ENCODE assay signal across 22 cellular contexts in genomic region chr11:34656062-34656720, GRCh38. TPM values are rescaled to one million over a fixed set of nuclear protein-coding genes. Genes with fewer than 3 reads are reported as not detected.
DNase-seq lines count a peak whose midpoint lies in the region; ATAC-seq, FAIRE-seq and TF ChIP-seq lines count a peak whose summit lies in the region.
"Had no signal": no experiment of that assay in that cellular context is flagged by ENCODE, and none has a peak within 500 bp of the region (broad histone marks: within the 10 kb centered on the region; RNA-seq: fewer than 3 reads in every experiment).

No MANE protein-coding gene starts in this region.

- H3K9ac ChIP-seq in IMR-90 (ENCODE audit: low read depth, low read length) (no peak overlapping the region), K562 (ENCODE audit: insufficient read depth in 1 of 2, low read depth in 2 of 2, low read length in 2 of 2) (no peak overlapping the region)

- POLR2A ChIA-PET in IMR-90 (lab: Charles Lee; ENCODE audit: unreplicated experiment) (interaction anchor here (1.2 kb wide), 1 partner anchor 12 kb away, joined by 3 read pairs; no protein-coding TSS in a partner anchor), K562 (lab: Yijun Ruan, JAX) (interaction anchor here (1.0 kb wide), 1 partner anchor 53 kb away, joined by 4 read pairs; no protein-coding TSS in a partner anchor)

- no peak for TF ChIP-seq CTCF in IMR-90 (conservative IDR thresholded peaks at IDR 0.05; ENCODE audit: low read depth, low read length)
- no peak for TF ChIP-seq CTCF in K562 (IDR thresholded peaks at IDR 0.05 in 2 of 3, conservative IDR thresholded peaks at IDR 0.05 in 1 of 3; ENCODE audit: insufficient read depth in 2 of 3, low read depth in 1 of 3, low read length in 3 of 3)
- no peak for TF ChIP-seq CTCF in tibial artery (IDR thresholded peaks at IDR 0.05)

- H4K20me1 ChIP-seq in IMR-90 (ENCODE audit: insufficient read depth, low read length): no peaks in the 10 kb centered on the region
- H4K20me1 ChIP-seq in K562 (replicated peaks; ENCODE audit: control insufficient read depth, insufficient read depth, low read length): no peaks in the 10 kb centered on the region

- H2AK9ac ChIP-seq in IMR-90 (replicated peaks; ENCODE audit: low read depth, low read length, poor library complexity): no peak overlapping the region

- H2BK120ac ChIP-seq in IMR-90 (ENCODE audit: low read depth, low read length): peak overlapping the region; percentile 83

- H3K4me1 ChIP-seq in IMR-90 (ENCODE audit: control insufficient read depth, insufficient read depth, low read length) (peaks cover 9% of the 10 kb centered on the region), K562 (replicated peaks in 1 of 2; ENCODE audit: control insufficient read depth in 2 of 2, insufficient read depth in 2 of 2, low read length in 2 of 2) (peaks cover 0 to 29% of the 10 kb centered on the region in 2 experiments; a peak in 3 of 5 replicates), tibial artery (no peaks in the 10 kb centered on the region)

- no peaks in the 10 kb centered on the region for H3K79me1 ChIP-seq in IMR-90 (ENCODE audit: low read depth in 1 of 2, low read length in 2 of 2)

- no peak for ATAC-seq in IMR-90 (ENCODE audit: low read depth)
- no peak for ATAC-seq in K562
- ATAC-seq in GM19397 (IDR thresholded peaks at IDR 0.05; ENCODE audit: unreplicated experiment): no peak

- WGBS in IMR-90 (ENCODE audit: extremely low coverage in 2 of 2, insufficient read length in 1 of 2), 2 experiments: 100% methylated on average over 1 of the region's 5 CpGs; no CpG with 5 or more reads in 1 of the 2 experiments
- WGBS in K562 (ENCODE audit: insufficient coverage, low coverage, missing lambda C conversion rate): 53% methylated on average over 5 of the region's 5 CpGs

- peaks cover 17% of the 10 kb centered on the region for H3K9me1 ChIP-seq in IMR-90 (ENCODE audit: insufficient read depth, low read length)
- H3K9me1 ChIP-seq in K562 (ENCODE audit: control insufficient read depth, insufficient read depth, low read length): no peaks in the 10 kb centered on the region

- peak overlapping the region; percentile 70; the same call in 1 of the 2 replicates for H3K18ac ChIP-seq in IMR-90 (ENCODE audit: low read depth, low read length)

- no peak for FAIRE-seq in K562 (lab: Jason Lieb, UNC)
- FAIRE-seq: endometrium, GM12891, keratinocyte had no signal

- H2BK5ac ChIP-seq in IMR-90 (ENCODE audit: low read depth, low read length, poor library complexity, severe bottlenecking): peak overlapping the region; percentile 85

- peak overlapping the region; percentile 74; the same call in 1 of the 2 replicates for H2AK5ac ChIP-seq in IMR-90 (ENCODE audit: low read depth, low read length)

- peak overlapping the region; percentile 63 for H4K91ac ChIP-seq in IMR-90 (ENCODE audit: insufficient read depth, low read depth, low read length)

- H3K79me2 ChIP-seq in K562 (ENCODE audit: control insufficient read depth, insufficient read depth, low read length): no peaks in the 10 kb centered on the region

- CTCF ChIA-PET in IMR-90 (lab: Yijun Ruan, JAX) (interaction anchor here (0.6 to 1.8 kb wide), 2 partner anchors 15 to 70 kb away, joined by 3 to 14 read pairs; no protein-coding TSS in a partner anchor), K562 (lab: Yijun Ruan, JAX; ENCODE audit: low intra/inter-chr PET ratio) (no interaction called here)

- H3K4ac ChIP-seq in IMR-90 (ENCODE audit: low read depth, low read length): peak overlapping the region; percentile 85

- H3K4me3 ChIP-seq in IMR-90 (ENCODE audit: insufficient read depth, low read depth, low read length) (no peak overlapping the region), K562 (no peak overlapping the region), tibial artery (no peak overlapping the region)
- H3K4me3 ChIP-seq: ovary, smooth muscle cell had no signal

- peak overlapping the region; percentile 38 to 77 for H4K8ac ChIP-seq in IMR-90 (ENCODE audit: low read depth in 2 of 2, low read length in 2 of 2)

- dilution Hi-C loops in IMR-90 (cut with HindIII; ENCODE audit: low sequenced_read_pairs, unreplicated experiment): no loop called here

- no peak overlapping the region for H2AFZ ChIP-seq in IMR-90 (replicated peaks; ENCODE audit: low read length, poor library complexity)
- no peak overlapping the region for H2AFZ ChIP-seq in K562 (ENCODE audit: low read depth, low read length)

- peak overlapping the region; percentile 50; the same call in 1 of the 2 replicates for H4K5ac ChIP-seq in IMR-90 (ENCODE audit: low read depth, low read length)

- H3K27ac ChIP-seq in IMR-90 (ENCODE audit: insufficient read depth, low read length) (no peak overlapping the region), K562 (ENCODE audit: extremely low read depth, low read depth, low read length) (no peak overlapping the region), substantia nigra (ENCODE audit: low read depth, low read length, poor library complexity, severe bottlenecking) (peak overlapping the region; percentile 78), tibial artery (no peak overlapping the region)
- H3K27ac ChIP-seq: ovary had no signal

- H3K27me3 ChIP-seq in IMR-90 (ENCODE audit: control insufficient read depth, insufficient read depth, low read length): no peaks in the 10 kb centered on the region
- no peaks in the 10 kb centered on the region for H3K27me3 ChIP-seq in K562 (ENCODE audit: control insufficient read depth in 2 of 2, insufficient read depth in 2 of 2, low read length in 2 of 2)
- no peaks in the 10 kb centered on the region for H3K27me3 ChIP-seq in tibial artery
- H3K27me3 ChIP-seq: ovary had no signal

- H2BK15ac ChIP-seq in IMR-90 (ENCODE audit: low read depth, low read length): peak overlapping the region; percentile 86; the same call in 2 of the 3 replicates

- H3K14ac ChIP-seq in IMR-90 (replicated peaks; ENCODE audit: low read depth, low read length): peak overlapping the region; percentile 57

- H3K23ac ChIP-seq in IMR-90 (ENCODE audit: low read depth, low read length): no peak overlapping the region

- DNase-seq in IMR-90 (peak; percentile 28), K562 (ENCODE audit: extremely low read depth in 1 of 4, low spot score in 3 of 4) (no peak), hippocampal formation (lab: John Stamatoyannopoulos, UW) (peak; percentile 56 to 81), substantia nigra (lab: John Stamatoyannopoulos, UW) (peak in 32 of 49 donors; percentile 9 to 73 (median 42)), tibial artery (no peak), NOMO-1 treated with DMSO at 0.1 percent for 48 hours (lab: John Stamatoyannopoulos, UW; ENCODE audit: unreplicated experiment) (no peak)
- no peak for DNase-seq in activated CD4-positive, alpha-beta T cell treated with anti-CD3 and anti-CD28 coated beads, Interleukin-2, amount 50 U/mL, for 4 hours
- DNase-seq: activated CD4-positive, alpha-beta T cell treated with anti-CD3 and anti-CD28 coated beads for 4 hours; activated T-cell treated with anti-CD3 and anti-CD28 coated beads, Interleukin-2, amount 50 U/mL, for 1 hour; CD4-positive, CD25-positive, alpha-beta regulatory T cell; cerebellar nuclear complex; MV-4-11; NCI-H774; ovary; RPMI8226; stimulated activated naive CD4-positive, alpha-beta T cell treated with Interleukin-2 at 50 U/mL for 16 hours had no signal

- no peak for TF ChIP-seq RAD21 in IMR-90 (IDR thresholded peaks at IDR 0.05; ENCODE audit: low read length)
- no peak for TF ChIP-seq RAD21 in K562 (CRISPR knock-in tag; conservative IDR thresholded peaks at IDR 0.05 in 1 of 2, IDR thresholded peaks at IDR 0.05 in 1 of 2)

- BruUV-seq in IMR-90 (replicated peaks; lab: Mats Ljungman, UMichigan) (no TSS peak), K562 (replicated peaks; lab: Mats Ljungman, UMichigan) (no TSS peak)

- no peak for TF ChIP-seq POLR2A in IMR-90 (IDR thresholded peaks at IDR 0.05; ENCODE audit: low read depth, low read length)
- no peak for TF ChIP-seq POLR2A in K562 (conservative IDR thresholded peaks at IDR 0.05)

- H3K56ac ChIP-seq in IMR-90 (ENCODE audit: extremely low read depth, insufficient read depth, low read length): 0 out of 2 replicates have a peak overlapping the region, but pooled peaks have one; percentile 44

- in situ Hi-C loops in IMR-90 (cut with MboI; ENCODE audit: low sequenced_read_pairs) (no loop called here), K562 (cut with MboI) (no loop called here)

- H3K9me3 ChIP-seq in IMR-90 (ENCODE audit: control insufficient read depth, insufficient read depth, low read length) (no peaks in the 10 kb centered on the region), K562 (replicated peaks; ENCODE audit: control insufficient read depth, insufficient read depth, low read depth, low read length) (no peaks in the 10 kb centered on the region), tibial artery (no peaks in the 10 kb centered on the region)
- H3K9me3 ChIP-seq: ovary had no signal

- H3K36me3 ChIP-seq in IMR-90 (ENCODE audit: control insufficient read depth, insufficient read depth, low read length): no peaks in the 10 kb centered on the region
- H3K36me3 ChIP-seq in K562 (ENCODE audit: control insufficient read depth, insufficient read depth, low read length): no peaks in the 10 kb centered on the region
- H3K36me3 ChIP-seq in tibial artery: no peaks in the 10 kb centered on the region
- H3K36me3 ChIP-seq: ovary had no signal

- no peak overlapping the region for H3K4me2 ChIP-seq in IMR-90 (ENCODE audit: low read depth, low read length)
- no peak overlapping the region for H3K4me2 ChIP-seq in K562 (ENCODE audit: insufficient read depth, low read length)
- H3K4me2 ChIP-seq: smooth muscle cell had no signal

- no peak for TF ChIP-seq EP300 in K562 (IDR thresholded peaks at IDR 0.05; ENCODE audit: low read length)

- H2BK20ac ChIP-seq in IMR-90 (ENCODE audit: low read depth, low read length): peak overlapping the region; percentile 93

- intact Hi-C loops in IMR-90 (cut with micrococcal nuclease): no loop called here
- intact Hi-C loops in K562 (cut with micrococcal nuclease): no loop called here
- intact Hi-C loops in tibial artery (cut with DNase I; ENCODE audit: low total_unique reads): no loop called here

RNA-seq across cellular contexts. Expression of gene EHF, which starts 35.3 kb away (rescaled TPM):
- total RNA-seq in IMR-90 (2012; rRNA removed) (under 0.01 TPM in 1 of 2 replicates, not detected in the other), K562 (2014; rRNA removed) (0.20 and 0.54 TPM in 2 replicates), K562 (2014; rRNA removed; fragmentation: Illumina TruSeq; extraction: Trizol) (0.41 and 0.47 TPM in 2 replicates), K562 (2015; rRNA removed; fragmentation: Illumina TruSeq; extraction: Trizol) (0.34 and 0.40 TPM in 2 replicates), K562 (2021) (0.38 and 0.76 TPM in 2 replicates)
- polyA plus RNA-seq in IMR-90 (2012; rRNA removed) (not detected in 2 replicates), K562 (2011; rRNA removed) (0.03 and 0.04 TPM in 2 replicates), K562 (2014; fragmentation: Illumina TruSeq; extraction: Trizol) (0.24 TPM in 1 of 2 replicates, not detected in the other), K562 (2014; fragmentation: Nextera tagmentation; extraction: Ambion mirVana) (under 1 TPM; 0.24 to 0.37 TPM), K562 (2014; rRNA removed) (0.04 TPM in 1 of 2 replicates, not detected in the other)
- not detected in 2 replicates for polyA plus RNA-seq in IMR-90 (2012; cell fraction: cytosol; rRNA removed)
- not detected in 2 replicates for polyA plus RNA-seq in IMR-90 (2012; cell fraction: nucleus; rRNA removed; ENCODE audit: low replicate concordance)
- not detected in 2 replicates for total RNA-seq in K562 (2011; cell fraction: chromatin; rRNA removed; ENCODE audit: low replicate concordance)
- total RNA-seq in K562 (2011; cell fraction: nucleolus; rRNA removed): not detected in 2 replicates
- not detected in 2 replicates for total RNA-seq in K562 (2011; cell fraction: nucleoplasm; rRNA removed)
- 0.13 TPM in 1 of 2 replicates, not detected in the other for polyA plus RNA-seq in K562 (2011; cell fraction: cytosol; rRNA removed)
- not detected in 2 replicates for polyA plus RNA-seq in K562 (2011; cell fraction: nucleus; rRNA removed)
- polyA plus RNA-seq in K562 (2012): 0.17 and 0.37 TPM in 2 replicates
- polyA minus RNA-seq in K562 (2011; rRNA and poly(A)+ RNA removed): 0.11 and 0.36 TPM in 2 replicates
- polyA minus RNA-seq in K562 (2011; cell fraction: cytosol; rRNA and poly(A)+ RNA removed): not detected in 2 replicates
- polyA minus RNA-seq in K562 (2011; cell fraction: nucleus; rRNA and poly(A)+ RNA removed): not detected in 2 replicates
- total RNA-seq: CD4-positive, CD25-positive, alpha-beta regulatory T cell; T-helper 2 cell treated with Interferon-gamma antibody and Interleukin-4, amounts not matched to agents 100 ng/mL and 5 ng/mL, for 36 hours had no signal
- polyA plus RNA-seq: CD4-positive, CD25-positive, alpha-beta regulatory T cell had no signal

Comparison
In these comparisons a context has a peak if more than half of its experiments do, and no peak if none do; other contexts are left out.
1. DNase-seq: peak in IMR-90 (single experiment), hippocampal formation (2 of 2) and substantia nigra (32 of 49); none in K562 (0 of 4), tibial artery (0 of 2), NOMO-1 treated with DMSO at 0.1 percent for 48 hours (single experiment) and activated CD4-positive, alpha-beta T cell treated with anti-CD3 and anti-CD28 coated beads, Interleukin-2, amount 50 U/mL, for 4 hours (0 of 2).